Comparison of ENCODE assay signal across 1 cellular context in the genomic region with DNA sequence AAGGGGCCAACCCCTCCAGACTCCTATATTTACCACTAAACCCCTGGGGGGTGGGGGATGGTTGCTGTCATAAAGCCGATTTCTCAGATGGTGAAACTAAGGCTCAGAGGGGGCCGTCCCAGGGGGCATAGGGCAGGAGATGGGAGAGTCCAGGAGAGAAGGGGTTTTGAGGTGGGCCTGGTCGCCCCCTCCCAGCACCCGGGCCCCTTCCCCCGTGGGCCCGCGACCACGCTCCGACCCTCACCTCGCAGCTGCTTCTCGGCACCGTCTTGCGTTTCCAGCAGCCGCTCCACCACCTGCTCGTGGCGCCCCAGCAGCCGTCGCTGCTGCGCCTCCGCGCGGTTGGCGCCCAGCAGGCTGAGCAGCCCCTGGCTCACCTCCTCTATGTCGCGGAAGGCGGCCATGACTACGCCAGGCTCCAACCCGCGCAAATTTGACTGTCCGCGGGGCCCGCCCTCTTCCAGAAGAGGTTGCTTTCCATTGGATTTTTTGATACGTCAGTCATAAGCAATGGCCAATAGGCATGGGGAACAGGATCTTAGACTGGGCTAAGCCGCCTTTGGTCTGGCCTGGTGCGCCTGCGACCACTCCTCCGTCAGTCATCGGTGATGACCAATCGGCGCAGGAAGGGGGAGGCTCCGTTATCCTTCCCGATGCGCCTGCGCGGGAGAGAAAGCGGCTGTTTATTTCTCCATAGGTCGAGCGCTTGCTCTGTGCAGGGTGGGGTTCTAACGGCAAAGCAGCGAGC.
TF ChIP-seq lines count a peak whose summit lies in the region.

A gene with protein sequence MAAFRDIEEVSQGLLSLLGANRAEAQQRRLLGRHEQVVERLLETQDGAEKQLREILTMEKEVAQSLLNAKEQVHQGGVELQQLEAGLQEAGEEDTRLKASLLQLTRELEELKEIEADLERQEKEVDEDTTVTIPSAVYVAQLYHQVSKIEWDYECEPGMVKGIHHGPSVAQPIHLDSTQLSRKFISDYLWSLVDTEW (minus strand): TSS at position 410 of the 748 bp plus-strand sequence. CDS start 6 bp downstream, at position 404.

TF ChIP-seq in HepG2, 621 proteins besides CTCF, POLR2A, EP300 and RAD21 (continued from another document and continues in another):
- TF ChIP-seq, protein P1, sequence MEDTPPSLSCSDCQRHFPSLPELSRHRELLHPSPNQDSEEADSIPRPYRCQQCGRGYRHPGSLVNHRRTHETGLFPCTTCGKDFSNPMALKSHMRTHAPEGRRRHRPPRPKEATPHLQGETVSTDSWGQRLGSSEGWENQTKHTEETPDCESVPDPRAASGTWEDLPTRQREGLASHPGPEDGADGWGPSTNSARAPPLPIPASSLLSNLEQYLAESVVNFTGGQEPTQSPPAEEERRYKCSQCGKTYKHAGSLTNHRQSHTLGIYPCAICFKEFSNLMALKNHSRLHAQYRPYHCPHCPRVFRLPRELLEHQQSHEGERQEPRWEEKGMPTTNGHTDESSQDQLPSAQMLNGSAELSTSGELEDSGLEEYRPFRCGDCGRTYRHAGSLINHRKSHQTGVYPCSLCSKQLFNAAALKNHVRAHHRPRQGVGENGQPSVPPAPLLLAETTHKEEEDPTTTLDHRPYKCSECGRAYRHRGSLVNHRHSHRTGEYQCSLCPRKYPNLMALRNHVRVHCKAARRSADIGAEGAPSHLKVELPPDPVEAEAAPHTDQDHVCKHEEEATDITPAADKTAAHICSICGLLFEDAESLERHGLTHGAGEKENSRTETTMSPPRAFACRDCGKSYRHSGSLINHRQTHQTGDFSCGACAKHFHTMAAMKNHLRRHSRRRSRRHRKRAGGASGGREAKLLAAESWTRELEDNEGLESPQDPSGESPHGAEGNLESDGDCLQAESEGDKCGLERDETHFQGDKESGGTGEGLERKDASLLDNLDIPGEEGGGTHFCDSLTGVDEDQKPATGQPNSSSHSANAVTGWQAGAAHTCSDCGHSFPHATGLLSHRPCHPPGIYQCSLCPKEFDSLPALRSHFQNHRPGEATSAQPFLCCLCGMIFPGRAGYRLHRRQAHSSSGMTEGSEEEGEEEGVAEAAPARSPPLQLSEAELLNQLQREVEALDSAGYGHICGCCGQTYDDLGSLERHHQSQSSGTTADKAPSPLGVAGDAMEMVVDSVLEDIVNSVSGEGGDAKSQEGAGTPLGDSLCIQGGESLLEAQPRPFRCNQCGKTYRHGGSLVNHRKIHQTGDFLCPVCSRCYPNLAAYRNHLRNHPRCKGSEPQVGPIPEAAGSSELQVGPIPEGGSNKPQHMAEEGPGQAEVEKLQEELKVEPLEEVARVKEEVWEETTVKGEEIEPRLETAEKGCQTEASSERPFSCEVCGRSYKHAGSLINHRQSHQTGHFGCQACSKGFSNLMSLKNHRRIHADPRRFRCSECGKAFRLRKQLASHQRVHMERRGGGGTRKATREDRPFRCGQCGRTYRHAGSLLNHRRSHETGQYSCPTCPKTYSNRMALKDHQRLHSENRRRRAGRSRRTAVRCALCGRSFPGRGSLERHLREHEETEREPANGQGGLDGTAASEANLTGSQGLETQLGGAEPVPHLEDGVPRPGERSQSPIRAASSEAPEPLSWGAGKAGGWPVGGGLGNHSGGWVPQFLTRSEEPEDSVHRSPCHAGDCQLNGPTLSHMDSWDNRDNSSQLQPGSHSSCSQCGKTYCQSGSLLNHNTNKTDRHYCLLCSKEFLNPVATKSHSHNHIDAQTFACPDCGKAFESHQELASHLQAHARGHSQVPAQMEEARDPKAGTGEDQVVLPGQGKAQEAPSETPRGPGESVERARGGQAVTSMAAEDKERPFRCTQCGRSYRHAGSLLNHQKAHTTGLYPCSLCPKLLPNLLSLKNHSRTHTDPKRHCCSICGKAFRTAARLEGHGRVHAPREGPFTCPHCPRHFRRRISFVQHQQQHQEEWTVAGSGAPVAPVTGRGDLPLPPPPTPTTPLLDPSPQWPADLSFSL (CRISPR knock-in tag; IDR thresholded peaks at IDR 0.05), result no peak
- no peak for TF ChIP-seq NFRKB (IDR thresholded peaks at IDR 0.05)
- TF ChIP-seq SMARCE1 (IDR thresholded peaks at IDR 0.05; ENCODE audit: borderline replicate concordance), result no peak
- no peak for TF ChIP-seq DNMT3B (CRISPR knock-in tag; conservative IDR thresholded peaks at IDR 0.05)
- peak; percentile 94 for TF ChIP-seq TGIF2 (CRISPR knock-in tag; IDR thresholded peaks at IDR 0.05)
- TF ChIP-seq SP1 (IDR thresholded peaks at IDR 0.05), result no peak
- TF ChIP-seq SP1 (CRISPR knock-in tag; IDR thresholded peaks at IDR 0.05), result peak; percentile 66; the same call in 1 of the 2 replicates
- TF ChIP-seq SALL1 (CRISPR knock-in tag; IDR thresholded peaks at IDR 0.05), result peak; percentile 61; the same call in 1 of the 2 replicates
- peak; percentile 80; the same call in 1 of the 2 replicates for TF ChIP-seq BORCS8-MEF2B (CRISPR knock-in tag; IDR thresholded peaks at IDR 0.05)
- TF ChIP-seq, protein P2, sequence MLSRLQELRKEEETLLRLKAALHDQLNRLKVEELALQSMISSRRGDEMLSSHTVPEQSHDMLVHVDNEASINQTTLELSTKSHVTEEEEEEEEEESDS (CRISPR knock-in tag; IDR thresholded peaks at IDR 0.05; ENCODE audit: borderline replicate concordance), result no peak
- TF ChIP-seq, protein P3, sequence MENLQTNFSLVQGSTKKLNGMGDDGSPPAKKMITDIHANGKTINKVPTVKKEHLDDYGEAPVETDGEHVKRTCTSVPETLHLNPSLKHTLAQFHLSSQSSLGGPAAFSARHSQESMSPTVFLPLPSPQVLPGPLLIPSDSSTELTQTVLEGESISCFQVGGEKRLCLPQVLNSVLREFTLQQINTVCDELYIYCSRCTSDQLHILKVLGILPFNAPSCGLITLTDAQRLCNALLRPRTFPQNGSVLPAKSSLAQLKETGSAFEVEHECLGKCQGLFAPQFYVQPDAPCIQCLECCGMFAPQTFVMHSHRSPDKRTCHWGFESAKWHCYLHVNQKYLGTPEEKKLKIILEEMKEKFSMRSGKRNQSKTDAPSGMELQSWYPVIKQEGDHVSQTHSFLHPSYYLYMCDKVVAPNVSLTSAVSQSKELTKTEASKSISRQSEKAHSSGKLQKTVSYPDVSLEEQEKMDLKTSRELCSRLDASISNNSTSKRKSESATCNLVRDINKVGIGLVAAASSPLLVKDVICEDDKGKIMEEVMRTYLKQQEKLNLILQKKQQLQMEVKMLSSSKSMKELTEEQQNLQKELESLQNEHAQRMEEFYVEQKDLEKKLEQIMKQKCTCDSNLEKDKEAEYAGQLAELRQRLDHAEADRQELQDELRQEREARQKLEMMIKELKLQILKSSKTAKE (CRISPR knock-in tag; IDR thresholded peaks at IDR 0.05; ENCODE audit: borderline replicate concordance), result no peak
- TF ChIP-seq MEIS1 (CRISPR knock-in tag; IDR thresholded peaks at IDR 0.05; ENCODE audit: borderline replicate concordance), result no peak; the same call in 1 of the 2 replicates
- TF ChIP-seq AGO1 (IDR thresholded peaks at IDR 0.05; ENCODE audit: low read depth, low read length, poor library complexity, severe bottlenecking), result no peak
- TF ChIP-seq, protein P4, sequence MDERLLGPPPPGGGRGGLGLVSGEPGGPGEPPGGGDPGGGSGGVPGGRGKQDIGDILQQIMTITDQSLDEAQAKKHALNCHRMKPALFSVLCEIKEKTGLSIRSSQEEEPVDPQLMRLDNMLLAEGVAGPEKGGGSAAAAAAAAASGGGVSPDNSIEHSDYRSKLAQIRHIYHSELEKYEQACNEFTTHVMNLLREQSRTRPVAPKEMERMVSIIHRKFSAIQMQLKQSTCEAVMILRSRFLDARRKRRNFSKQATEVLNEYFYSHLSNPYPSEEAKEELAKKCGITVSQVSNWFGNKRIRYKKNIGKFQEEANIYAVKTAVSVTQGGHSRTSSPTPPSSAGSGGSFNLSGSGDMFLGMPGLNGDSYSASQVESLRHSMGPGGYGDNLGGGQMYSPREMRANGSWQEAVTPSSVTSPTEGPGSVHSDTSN (CRISPR knock-in tag; IDR thresholded peaks at IDR 0.05), result peak; percentile 97
- no peak for TF ChIP-seq CCAR2 (optimal IDR thresholded peaks at IDR 0.05; ENCODE audit: low read depth, low read length)
- TF ChIP-seq CREB1 (IDR thresholded peaks at IDR 0.05), result peak; percentile 90
- peak; percentile 69 for TF ChIP-seq CREB1 (CRISPR knock-in tag; IDR thresholded peaks at IDR 0.05)
- TF ChIP-seq, protein P5, sequence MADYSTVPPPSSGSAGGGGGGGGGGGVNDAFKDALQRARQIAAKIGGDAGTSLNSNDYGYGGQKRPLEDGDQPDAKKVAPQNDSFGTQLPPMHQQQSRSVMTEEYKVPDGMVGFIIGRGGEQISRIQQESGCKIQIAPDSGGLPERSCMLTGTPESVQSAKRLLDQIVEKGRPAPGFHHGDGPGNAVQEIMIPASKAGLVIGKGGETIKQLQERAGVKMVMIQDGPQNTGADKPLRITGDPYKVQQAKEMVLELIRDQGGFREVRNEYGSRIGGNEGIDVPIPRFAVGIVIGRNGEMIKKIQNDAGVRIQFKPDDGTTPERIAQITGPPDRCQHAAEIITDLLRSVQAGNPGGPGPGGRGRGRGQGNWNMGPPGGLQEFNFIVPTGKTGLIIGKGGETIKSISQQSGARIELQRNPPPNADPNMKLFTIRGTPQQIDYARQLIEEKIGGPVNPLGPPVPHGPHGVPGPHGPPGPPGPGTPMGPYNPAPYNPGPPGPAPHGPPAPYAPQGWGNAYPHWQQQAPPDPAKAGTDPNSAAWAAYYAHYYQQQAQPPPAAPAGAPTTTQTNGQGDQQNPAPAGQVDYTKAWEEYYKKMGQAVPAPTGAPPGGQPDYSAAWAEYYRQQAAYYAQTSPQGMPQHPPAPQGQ (CRISPR knock-in tag; IDR thresholded peaks at IDR 0.05; ENCODE audit: borderline replicate concordance), result no peak
- no peak for TF ChIP-seq FOXO1 (CRISPR knock-in tag; IDR thresholded peaks at IDR 0.05)
- no peak for TF ChIP-seq HNF4G (IDR thresholded peaks at IDR 0.05; ENCODE audit: borderline replicate concordance, low read depth, low read length)
- no peak for TF ChIP-seq HNF4G (CRISPR knock-in tag; IDR thresholded peaks at IDR 0.05; ENCODE audit: borderline replicate concordance, low read depth)
- no peak for TF ChIP-seq PAX8 (CRISPR knock-in tag; IDR thresholded peaks at IDR 0.05; ENCODE audit: borderline replicate concordance)
- TF ChIP-seq ZNF160 (CRISPR knock-in tag; IDR thresholded peaks at IDR 0.05), result peak; percentile 36; the same call in 1 of the 2 replicates
- TF ChIP-seq HOXA9 (CRISPR knock-in tag; IDR thresholded peaks at IDR 0.05; ENCODE audit: borderline replicate concordance), result 0 out of 2 replicates have a peak, but pooled peaks have one; percentile 25
- TF ChIP-seq, protein P6, sequence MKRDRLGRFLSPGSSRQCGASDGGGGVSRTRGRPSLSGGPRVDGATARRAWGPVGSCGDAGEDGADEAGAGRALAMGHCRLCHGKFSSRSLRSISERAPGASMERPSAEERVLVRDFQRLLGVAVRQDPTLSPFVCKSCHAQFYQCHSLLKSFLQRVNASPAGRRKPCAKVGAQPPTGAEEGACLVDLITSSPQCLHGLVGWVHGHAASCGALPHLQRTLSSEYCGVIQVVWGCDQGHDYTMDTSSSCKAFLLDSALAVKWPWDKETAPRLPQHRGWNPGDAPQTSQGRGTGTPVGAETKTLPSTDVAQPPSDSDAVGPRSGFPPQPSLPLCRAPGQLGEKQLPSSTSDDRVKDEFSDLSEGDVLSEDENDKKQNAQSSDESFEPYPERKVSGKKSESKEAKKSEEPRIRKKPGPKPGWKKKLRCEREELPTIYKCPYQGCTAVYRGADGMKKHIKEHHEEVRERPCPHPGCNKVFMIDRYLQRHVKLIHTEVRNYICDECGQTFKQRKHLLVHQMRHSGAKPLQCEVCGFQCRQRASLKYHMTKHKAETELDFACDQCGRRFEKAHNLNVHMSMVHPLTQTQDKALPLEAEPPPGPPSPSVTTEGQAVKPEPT (CRISPR knock-in tag; IDR thresholded peaks at IDR 0.05; ENCODE audit: low read depth), result no peak; the same call in 1 of the 2 replicates
- no peak for TF ChIP-seq ZNF225 (CRISPR knock-in tag; IDR thresholded peaks at IDR 0.05)
- TF ChIP-seq, protein P7, sequence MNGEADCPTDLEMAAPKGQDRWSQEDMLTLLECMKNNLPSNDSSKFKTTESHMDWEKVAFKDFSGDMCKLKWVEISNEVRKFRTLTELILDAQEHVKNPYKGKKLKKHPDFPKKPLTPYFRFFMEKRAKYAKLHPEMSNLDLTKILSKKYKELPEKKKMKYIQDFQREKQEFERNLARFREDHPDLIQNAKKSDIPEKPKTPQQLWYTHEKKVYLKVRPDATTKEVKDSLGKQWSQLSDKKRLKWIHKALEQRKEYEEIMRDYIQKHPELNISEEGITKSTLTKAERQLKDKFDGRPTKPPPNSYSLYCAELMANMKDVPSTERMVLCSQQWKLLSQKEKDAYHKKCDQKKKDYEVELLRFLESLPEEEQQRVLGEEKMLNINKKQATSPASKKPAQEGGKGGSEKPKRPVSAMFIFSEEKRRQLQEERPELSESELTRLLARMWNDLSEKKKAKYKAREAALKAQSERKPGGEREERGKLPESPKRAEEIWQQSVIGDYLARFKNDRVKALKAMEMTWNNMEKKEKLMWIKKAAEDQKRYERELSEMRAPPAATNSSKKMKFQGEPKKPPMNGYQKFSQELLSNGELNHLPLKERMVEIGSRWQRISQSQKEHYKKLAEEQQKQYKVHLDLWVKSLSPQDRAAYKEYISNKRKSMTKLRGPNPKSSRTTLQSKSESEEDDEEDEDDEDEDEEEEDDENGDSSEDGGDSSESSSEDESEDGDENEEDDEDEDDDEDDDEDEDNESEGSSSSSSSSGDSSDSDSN (CRISPR knock-in tag; IDR thresholded peaks at IDR 0.05), result no peak; the same call in 1 of the 2 replicates
- 0 out of 2 replicates have a peak, but pooled peaks have one; percentile 42 for TF ChIP-seq ELF1 (CRISPR knock-in tag; IDR thresholded peaks at IDR 0.05)
- TF ChIP-seq GATAD2A (CRISPR knock-in tag; IDR thresholded peaks at IDR 0.05), result no peak
- TF ChIP-seq, protein P8, sequence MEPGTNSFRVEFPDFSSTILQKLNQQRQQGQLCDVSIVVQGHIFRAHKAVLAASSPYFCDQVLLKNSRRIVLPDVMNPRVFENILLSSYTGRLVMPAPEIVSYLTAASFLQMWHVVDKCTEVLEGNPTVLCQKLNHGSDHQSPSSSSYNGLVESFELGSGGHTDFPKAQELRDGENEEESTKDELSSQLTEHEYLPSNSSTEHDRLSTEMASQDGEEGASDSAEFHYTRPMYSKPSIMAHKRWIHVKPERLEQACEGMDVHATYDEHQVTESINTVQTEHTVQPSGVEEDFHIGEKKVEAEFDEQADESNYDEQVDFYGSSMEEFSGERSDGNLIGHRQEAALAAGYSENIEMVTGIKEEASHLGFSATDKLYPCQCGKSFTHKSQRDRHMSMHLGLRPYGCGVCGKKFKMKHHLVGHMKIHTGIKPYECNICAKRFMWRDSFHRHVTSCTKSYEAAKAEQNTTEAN (CRISPR knock-in tag; conservative IDR thresholded peaks at IDR 0.05), result no peak; the same call in 1 of the 2 replicates
- TF ChIP-seq, protein P9, sequence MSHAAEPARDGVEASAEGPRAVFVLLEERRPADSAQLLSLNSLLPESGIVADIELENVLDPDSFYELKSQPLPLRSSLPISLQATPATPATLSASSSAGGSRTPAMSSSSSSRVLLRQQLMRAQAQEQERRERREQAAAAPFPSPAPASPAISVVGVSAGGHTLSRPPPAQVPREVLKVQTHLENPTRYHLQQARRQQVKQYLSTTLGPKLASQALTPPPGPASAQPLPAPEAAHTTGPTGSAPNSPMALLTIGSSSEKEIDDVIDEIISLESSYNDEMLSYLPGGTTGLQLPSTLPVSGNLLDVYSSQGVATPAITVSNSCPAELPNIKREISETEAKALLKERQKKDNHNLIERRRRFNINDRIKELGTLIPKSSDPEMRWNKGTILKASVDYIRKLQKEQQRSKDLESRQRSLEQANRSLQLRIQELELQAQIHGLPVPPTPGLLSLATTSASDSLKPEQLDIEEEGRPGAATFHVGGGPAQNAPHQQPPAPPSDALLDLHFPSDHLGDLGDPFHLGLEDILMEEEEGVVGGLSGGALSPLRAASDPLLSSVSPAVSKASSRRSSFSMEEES (CRISPR knock-in tag; IDR thresholded peaks at IDR 0.05), result no peak
- TF ChIP-seq ZSCAN30 (CRISPR knock-in tag; IDR thresholded peaks at IDR 0.05), result no peak
- no peak for TF ChIP-seq ZNF569 (CRISPR knock-in tag; IDR thresholded peaks at IDR 0.05; ENCODE audit: borderline replicate concordance)
- no peak for TF ChIP-seq NBN (conservative IDR thresholded peaks at IDR 0.05)
